9 cellular contexts compared by ENCODE assay signal in the genomic region with DNA sequence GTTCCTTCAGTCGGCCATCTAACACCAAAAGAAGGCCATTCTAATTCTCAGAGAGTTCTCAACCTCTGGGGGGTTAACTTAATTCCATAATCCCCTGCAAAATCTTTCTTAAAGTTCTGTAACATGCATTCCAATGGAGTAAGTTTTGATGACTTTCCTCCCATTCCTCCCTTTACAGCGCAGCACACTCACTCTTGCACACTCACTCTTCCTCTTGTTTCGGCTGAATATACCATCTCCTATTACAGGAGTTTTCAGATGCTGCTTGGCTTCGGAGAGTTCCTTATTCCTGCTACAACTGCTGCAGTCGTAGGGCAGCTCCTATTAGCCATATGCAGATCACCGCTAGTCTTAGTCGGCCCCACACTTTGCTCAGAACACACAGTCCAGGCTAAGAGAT. TPM values are rescaled to one million over a fixed set of nuclear protein-coding genes. Genes with fewer than 3 reads are reported as not detected.
DNase-seq lines count a peak whose midpoint lies in the region; ATAC-seq, FAIRE-seq and TF ChIP-seq lines count a peak whose summit lies in the region.
"Had no signal": no experiment of that assay in that cellular context is flagged by ENCODE, and none has a peak within 500 bp of the region (broad histone marks: within the 10 kb centered on the region; RNA-seq: fewer than 3 reads in every experiment).

No MANE protein-coding gene starts in this region.

- H3K4ac ChIP-seq in mesenchymal stem cell (ENCODE audit: low read depth in 1 of 2, low read length in 2 of 2), result no peak overlapping the region

- H3K23ac ChIP-seq in mesenchymal stem cell (ENCODE audit: low read length in 2 of 2), result no peak overlapping the region

- H3K27ac ChIP-seq in heart left ventricle, result peak overlapping the region in 1 of 12 donors; percentile 58
- peak overlapping the region in 1 of 2 donors; percentile 25 for H3K27ac ChIP-seq in ascending aorta
- H3K27ac ChIP-seq in mesenchymal stem cell (ENCODE audit: low read length, poor library complexity, severe bottlenecking), result no peak overlapping the region
- H3K27ac ChIP-seq in uterus, result peak overlapping the region; percentile 54 to 61
- peak overlapping the region in 1 of 5 donors; percentile 20 for H3K27ac ChIP-seq in adrenal gland

- no peak overlapping the region for H2AFZ ChIP-seq in mesenchymal stem cell (ENCODE audit: low read depth, low read length)

- H4K91ac ChIP-seq in mesenchymal stem cell (ENCODE audit: low read length), result no peak overlapping the region

- ATAC-seq in heart left ventricle, result no peak

- H3K9ac ChIP-seq in mesenchymal stem cell (ENCODE audit: low read length), result peak overlapping the region; percentile 70

- H3K27me3 ChIP-seq in heart left ventricle (no peaks in the 10 kb centered on the region), ascending aorta (no peaks in the 10 kb centered on the region), mesenchymal stem cell (ENCODE audit: control insufficient read depth in 1 of 2, insufficient read depth in 1 of 2, low read length in 2 of 2) (no peaks in the 10 kb centered on the region), uterus (no peaks in the 10 kb centered on the region), adrenal gland (no peaks in the 10 kb centered on the region)

- H4K8ac ChIP-seq in mesenchymal stem cell (ENCODE audit: low read length), result no peak overlapping the region

- H3K14ac ChIP-seq in mesenchymal stem cell (ENCODE audit: low read length in 2 of 2), result no peak overlapping the region

- H2AK5ac ChIP-seq in mesenchymal stem cell (ENCODE audit: low read length, severe bottlenecking), result no peak overlapping the region

- no peak overlapping the region for H3K4me2 ChIP-seq in mesenchymal stem cell (ENCODE audit: low read length, poor library complexity, severe bottlenecking)

- H3K18ac ChIP-seq in mesenchymal stem cell (ENCODE audit: low read depth in 1 of 2, low read length in 2 of 2), result no peak overlapping the region

- H3K4me3 ChIP-seq in heart left ventricle, result peak overlapping the region in 9 of 12 donors; percentile 30 to 55 (median 40)
- H3K4me3 ChIP-seq in ascending aorta, result peak overlapping the region; percentile 45 to 61
- H3K4me3 ChIP-seq in mesenchymal stem cell (ENCODE audit: insufficient read depth in 1 of 2, low read depth in 1 of 2, low read length in 2 of 2), result peak overlapping the region in 1 of 2 experiments; percentile 71
- peak overlapping the region; percentile 24 to 39 for H3K4me3 ChIP-seq in uterus
- peak overlapping the region in 1 of 4 donors; percentile 42 for H3K4me3 ChIP-seq in adrenal gland

- TF ChIP-seq CTCF in heart left ventricle (IDR thresholded peaks at IDR 0.05) (no peak), ascending aorta (IDR thresholded peaks at IDR 0.05) (no peak), uterus (IDR thresholded peaks at IDR 0.05) (no peak), adrenal gland (IDR thresholded peaks at IDR 0.05) (no peak)

- TF ChIP-seq POLR2A in heart left ventricle (IDR thresholded peaks at IDR 0.05), result no peak
- no peak for TF ChIP-seq POLR2A in uterus (IDR thresholded peaks at IDR 0.05)
- TF ChIP-seq POLR2A in adrenal gland (IDR thresholded peaks at IDR 0.05), result no peak

- no peak overlapping the region for H2BK12ac ChIP-seq in mesenchymal stem cell (ENCODE audit: low read length in 2 of 2)

- intact Hi-C loops in heart left ventricle (cut with DNase I) (no loop called here), cardiac septum (cut with DNase I) (no loop called here), ascending aorta (cut with DNase I) (no loop called here), uterus (cut with DNase I; ENCODE audit: low total_unique reads) (no loop called here), adrenal gland (cut with DNase I) (no loop called here)

- H2BK5ac ChIP-seq in mesenchymal stem cell (ENCODE audit: low read depth, low read length, poor library complexity, severe bottlenecking), result no peak overlapping the region

- H3K4me1 ChIP-seq in heart left ventricle (peaks cover 0 to 24% (median 0%) of the 10 kb centered on the region in 12 donors), ascending aorta (peaks cover 0 to 10% of the 10 kb centered on the region in 2 donors), mesenchymal stem cell (ENCODE audit: control insufficient read depth, insufficient read depth, low read depth, low read length) (no peaks in the 10 kb centered on the region), uterus (no peaks in the 10 kb centered on the region), adrenal gland (replicated peaks in 1 of 2) (no peaks in the 10 kb centered on the region)

- 66 to 70% (median 69%) methylated on average over 7 of the region's 7 CpGs for WGBS in heart left ventricle, 4 donors
- 76% methylated on average over 7 of the region's 7 CpGs for WGBS in mesenchymal stem cell
- 62 to 71% (median 65%) methylated on average over 7 of the region's 7 CpGs for whole genome bisulfite sequencing in adrenal gland, 4 donors

- no peak for DNase-seq in heart left ventricle
- DNase-seq in cardiac septum (ENCODE audit: low spot score), result no peak
- no peak for DNase-seq in ascending aorta (ENCODE audit: low spot score in 2 of 2)
- no peak for DNase-seq in mesenchymal stem cell
- no peak for DNase-seq in uterus
- no peak for DNase-seq in urothelium cell line (ENCODE audit: low spot score)
- DNase-seq in adrenal gland, result no peak
- DNase-seq in SHP77 treated with DMSO at 0.1 percent for 48 hours (lab: John Stamatoyannopoulos, UW), result no peak
- DNase-seq: NCI-H2171 treated with DMSO at 0.1 percent for 48 hours had no signal

- H3K9me3 ChIP-seq in heart left ventricle (no peaks in the 10 kb centered on the region), ascending aorta (no peaks in the 10 kb centered on the region), mesenchymal stem cell (ENCODE audit: control insufficient read depth, low read length) (no peaks in the 10 kb centered on the region), uterus (no peaks in the 10 kb centered on the region), adrenal gland (replicated peaks in 1 of 3) (no peaks in the 10 kb centered on the region)

- H3K36me3 ChIP-seq in heart left ventricle (no peaks in the 10 kb centered on the region), ascending aorta (no peaks in the 10 kb centered on the region), mesenchymal stem cell (ENCODE audit: control insufficient read depth in 1 of 2, insufficient read depth in 2 of 2, low read depth in 1 of 2, low read length in 2 of 2) (no peaks in the 10 kb centered on the region), uterus (no peaks in the 10 kb centered on the region), adrenal gland (replicated peaks in 1 of 2) (no peaks in the 10 kb centered on the region)

- no peaks in the 10 kb centered on the region for H3K79me1 ChIP-seq in mesenchymal stem cell (replicated peaks; ENCODE audit: low read length, poor library complexity, severe bottlenecking)

- H2BK15ac ChIP-seq in mesenchymal stem cell (ENCODE audit: low read depth, poor library complexity, severe bottlenecking), result no peak overlapping the region

- FAIRE-seq in urothelium cell line (lab: Jason Lieb, UNC), result no peak

- H2BK120ac ChIP-seq in mesenchymal stem cell (ENCODE audit: low read depth, low read length), result no peak overlapping the region

RNA-seq across cellular contexts. Expression of a gene that starts 53.6 kb away (rescaled TPM):
- total RNA-seq in heart left ventricle, result not detected
- polyA plus RNA-seq in heart left ventricle, result not detected
- not detected for total RNA-seq in cardiac septum
- total RNA-seq in ascending aorta, result not detected
- not detected for polyA plus RNA-seq in mesenchymal stem cell (2013, experiment 1 of 2)
- polyA plus RNA-seq in mesenchymal stem cell (2013, experiment 2 of 2), result not detected
- total RNA-seq in uterus, result not detected
- not detected for total RNA-seq in adrenal gland
- not detected for polyA plus RNA-seq in adrenal gland
